ENCODE assay signal across 23 cellular contexts in genomic region chr17:79628861-79629547, GRCh38. TPM values are rescaled to one million over a fixed set of nuclear protein-coding genes. Genes with fewer than 3 reads are reported as not detected.
A peak's percentile ranks its signal among the peaks of the same experiment; 100 is the strongest.
DNase-seq lines count a peak whose midpoint lies in the region; ATAC-seq and TF ChIP-seq lines count a peak whose summit lies in the region.
"Had no signal": no experiment of that assay in that cellular context is flagged by ENCODE, and none has a peak within 500 bp of the region (broad histone marks: within the 10 kb centered on the region; RNA-seq: fewer than 3 reads in every experiment).

No MANE protein-coding gene starts in this region.

- no peaks in the 10 kb centered on the region for H3K9me3 Mint-ChIP-seq in activated CD4-positive, alpha-beta T cell treated with anti-CD3 and anti-CD28 coated beads, Interleukin-2, amount 10 ng/mL, durations not matched to agents 7 days and 5 days
- H3K9me3 Mint-ChIP-seq in Caco-2 (ENCODE audit: unreplicated experiment) (no peaks in the 10 kb centered on the region), endodermal cell (no peaks in the 10 kb centered on the region)
- H3K9me3 Mint-ChIP-seq: activated CD4-positive, alpha-beta T cell treated with anti-CD3 and anti-CD28 coated beads, Interleukin-2, amount 10 ng/mL, durations not matched to agents 24 days and 14 days; activated T-helper 17 cell treated with anti-CD3 and anti-CD28 coated beads, Interleukin-2, amount 50 U/mL, for 72 hours had no signal

- intact Hi-C loops in Caco-2 (cut with micrococcal nuclease; ENCODE audit: unreplicated experiment), result loop anchor here (2.0 to 10.0 kb wide), 2 partner anchors 20 to 76 kb away; no protein-coding TSS in a partner anchor

- H3K9ac ChIP-seq in endodermal cell (ENCODE audit: extremely low read depth, low read length, poor library complexity, severe bottlenecking), result no peak overlapping the region
- H3K9ac ChIP-seq: BLaER1 had no signal

- no peak overlapping the region for H3K27ac Mint-ChIP-seq in activated CD4-positive, alpha-beta T cell treated with anti-CD3 and anti-CD28 coated beads, Interleukin-2, amount 10 ng/mL, durations not matched to agents 7 days and 5 days
- H3K27ac Mint-ChIP-seq in Caco-2 (ENCODE audit: unreplicated experiment) (peak overlapping the region; percentile 86), endodermal cell (no peak overlapping the region)
- H3K27ac Mint-ChIP-seq: activated CD4-positive, alpha-beta T cell treated with anti-CD3 and anti-CD28 coated beads, Interleukin-2, amount 10 ng/mL, durations not matched to agents 24 days and 14 days; activated T-helper 17 cell treated with anti-CD3 and anti-CD28 coated beads, Interleukin-2, amount 50 U/mL, for 72 hours; stimulated activated naive B cell treated with anti-CD40 and anti-IgM and Interleukin-4, amounts not matched to agents 10 μg/mL and 1 μg/mL and 100 μg/mL, for 72 hours had no signal

- POLR2A ChIA-PET in activated CD4-positive, alpha-beta T cell treated with anti-CD3 and anti-CD28 coated beads, Interleukin-2, amount 10 ng/mL, durations not matched to agents 7 days and 5 days (lab: Charles Lee), result no interaction called here
- POLR2A ChIA-PET in Caco-2 (lab: Charles Lee), result no interaction called here

- no peaks in the 10 kb centered on the region for H3K27me3 ChIP-seq in Caco-2 (replicated peaks; ENCODE audit: control insufficient read depth, insufficient read depth, low read length)
- no peaks in the 10 kb centered on the region for H3K27me3 ChIP-seq in endodermal cell (ENCODE audit: control insufficient read depth, insufficient read depth, low read length, poor library complexity, severe bottlenecking)
- H3K27me3 ChIP-seq: BLaER1 had no signal

- H3K27ac ChIP-seq in endodermal cell (ENCODE audit: low read depth, low read length), result peak overlapping the region; percentile 11
- H3K27ac ChIP-seq: BLaER1, psoas muscle, SJSA1 had no signal

- H3K9me3 ChIP-seq in Caco-2 (peaks cover 9% of the 10 kb centered on the region; the same call in 1 of the 2 replicates), endodermal cell (ENCODE audit: control insufficient read depth, low read length) (no peaks in the 10 kb centered on the region)
- H3K9me3 ChIP-seq: BLaER1, psoas muscle, SJSA1 had no signal

- TF ChIP-seq CTCF in Caco-2 (IDR thresholded peaks at IDR 0.05; ENCODE audit: insufficient read depth in 1 of 2, low read depth in 1 of 2, low read length in 1 of 2, severe bottlenecking in 1 of 2, unreplicated experiment in 1 of 2) (no peak), endodermal cell (conservative IDR thresholded peaks at IDR 0.05) (no peak), omental fat pad (IDR thresholded peaks at IDR 0.05) (no peak)

- peak; percentile 2 for DNase-seq in activated CD4-positive, alpha-beta T cell treated with anti-CD3 and anti-CD28 coated beads, Interleukin-2, amount 10 ng/mL, durations not matched to agents 7 days and 5 days
- no peak for DNase-seq in activated CD4-positive, alpha-beta T cell treated with anti-CD3 and anti-CD28 coated beads for 48 hours
- DNase-seq in Caco-2 (peak; percentile 62 to 81), endodermal cell (peak; percentile 27), omental fat pad (ENCODE audit: low spot score) (peak; percentile 9), pons (ENCODE audit: low spot score) (no peak), anterior cingulate cortex (lab: John Stamatoyannopoulos, UW) (no peak)
- DNase-seq: activated CD4-positive, alpha-beta T cell treated with anti-CD3 and anti-CD28 coated beads, Interleukin-2, amount 10 ng/mL, durations not matched to agents 24 days and 14 days; GF-D8; MV-4-11; NCI-H510A treated with DMSO at 0.1 percent for 48 hours; stimulated activated naive B cell treated with anti-CD40 and anti-IgM and Interleukin-4, amounts not matched to agents 10 μg/mL and 1 μg/mL and 100 μg/mL, for 72 hours; T-helper 9 cell; trophoblast cell had no signal

- WGBS in endodermal cell (ENCODE audit: insufficient coverage in 1 of 2, insufficient read length in 1 of 2), 2 experiments, result 80 to 81% methylated on average over 4 to 10 of the region's 10 CpGs

- no peaks in the 10 kb centered on the region for H3K4me1 Mint-ChIP-seq in activated CD4-positive, alpha-beta T cell treated with anti-CD3 and anti-CD28 coated beads, Interleukin-2, amount 10 ng/mL, durations not matched to agents 7 days and 5 days
- H3K4me1 Mint-ChIP-seq in Caco-2 (ENCODE audit: low read depth, unreplicated experiment), result peaks cover 42% of the 10 kb centered on the region
- peaks cover 3% of the 10 kb centered on the region for H3K4me1 Mint-ChIP-seq in endodermal cell
- H3K4me1 Mint-ChIP-seq: activated CD4-positive, alpha-beta T cell treated with anti-CD3 and anti-CD28 coated beads, Interleukin-2, amount 10 ng/mL, durations not matched to agents 24 days and 14 days; activated T-helper 17 cell treated with anti-CD3 and anti-CD28 coated beads, Interleukin-2, amount 50 U/mL, for 72 hours; stimulated activated naive B cell treated with anti-CD40 and anti-IgM and Interleukin-4, amounts not matched to agents 10 μg/mL and 1 μg/mL and 100 μg/mL, for 72 hours had no signal

- no TSS peak for BruUV-seq in Caco-2 (replicated peaks; lab: Mats Ljungman, UMichigan)

- no peaks in the 10 kb centered on the region for H3K27me3 Mint-ChIP-seq in activated CD4-positive, alpha-beta T cell treated with anti-CD3 and anti-CD28 coated beads, Interleukin-2, amount 10 ng/mL, durations not matched to agents 7 days and 5 days
- H3K27me3 Mint-ChIP-seq in Caco-2 (ENCODE audit: insufficient read depth, unreplicated experiment) (no peaks in the 10 kb centered on the region), endodermal cell (ENCODE audit: insufficient read depth) (peaks cover 7% of the 10 kb centered on the region)
- H3K27me3 Mint-ChIP-seq: activated CD4-positive, alpha-beta T cell treated with anti-CD3 and anti-CD28 coated beads, Interleukin-2, amount 10 ng/mL, durations not matched to agents 24 days and 14 days had no signal

- H3K36me3 Mint-ChIP-seq in activated CD4-positive, alpha-beta T cell treated with anti-CD3 and anti-CD28 coated beads, Interleukin-2, amount 10 ng/mL, durations not matched to agents 7 days and 5 days (ENCODE audit: low read depth), result no peaks in the 10 kb centered on the region
- H3K36me3 Mint-ChIP-seq in Caco-2 (ENCODE audit: insufficient read depth, unreplicated experiment), result no peaks in the 10 kb centered on the region
- H3K36me3 Mint-ChIP-seq in endodermal cell (ENCODE audit: low read depth), result no peaks in the 10 kb centered on the region
- H3K36me3 Mint-ChIP-seq: stimulated activated naive B cell treated with anti-CD40 and anti-IgM and Interleukin-4, amounts not matched to agents 10 μg/mL and 1 μg/mL and 100 μg/mL, for 72 hours had no signal

- peaks cover 61% of the 10 kb centered on the region for H3K4me1 ChIP-seq in Caco-2
- H3K4me1 ChIP-seq in endodermal cell (ENCODE audit: control insufficient read depth, insufficient read depth, low read length), result no peaks in the 10 kb centered on the region
- H3K4me1 ChIP-seq: BLaER1, psoas muscle, SJSA1 had no signal

- H3K4me3 ChIP-seq in Caco-2 (ENCODE audit: low read depth, low read length) (no peak overlapping the region), endodermal cell (ENCODE audit: low read length) (no peak overlapping the region)
- H3K4me3 ChIP-seq: BLaER1, K562, psoas muscle, SJSA1 had no signal

- H3K4me3 Mint-ChIP-seq in activated CD4-positive, alpha-beta T cell treated with anti-CD3 and anti-CD28 coated beads, Interleukin-2, amount 10 ng/mL, durations not matched to agents 7 days and 5 days, result no peak overlapping the region
- peak overlapping the region; percentile 43 for H3K4me3 Mint-ChIP-seq in Caco-2 (ENCODE audit: unreplicated experiment)
- H3K4me3 Mint-ChIP-seq in endodermal cell, result no peak overlapping the region
- H3K4me3 Mint-ChIP-seq: activated CD4-positive, alpha-beta T cell treated with anti-CD3 and anti-CD28 coated beads, Interleukin-2, amount 10 ng/mL, durations not matched to agents 24 days and 14 days; activated T-helper 17 cell treated with anti-CD3 and anti-CD28 coated beads, Interleukin-2, amount 50 U/mL, for 72 hours; stimulated activated naive B cell treated with anti-CD40 and anti-IgM and Interleukin-4, amounts not matched to agents 10 μg/mL and 1 μg/mL and 100 μg/mL, for 72 hours had no signal

- CTCF ChIA-PET in activated CD4-positive, alpha-beta T cell treated with anti-CD3 and anti-CD28 coated beads, Interleukin-2, amount 10 ng/mL, durations not matched to agents 7 days and 5 days (lab: Charles Lee), result no interaction called here
- CTCF ChIA-PET in Caco-2 (lab: Charles Lee), result no interaction called here

- no peaks in the 10 kb centered on the region for H3K36me3 ChIP-seq in Caco-2 (ENCODE audit: control insufficient read depth, insufficient read depth, low read length)
- H3K36me3 ChIP-seq in endodermal cell (ENCODE audit: control insufficient read depth, insufficient read depth, low read length), result no peaks in the 10 kb centered on the region
- H3K36me3 ChIP-seq: BLaER1, SJSA1 had no signal

- ATAC-seq in omental fat pad (ENCODE audit: low FRiP score), result no peak
- ATAC-seq in HG02759 (IDR thresholded peaks at IDR 0.05; ENCODE audit: unreplicated experiment), result no peak
- ATAC-seq: activated T-helper 17 cell treated with anti-CD3 and anti-CD28 coated beads, Interleukin-2, amount 50 U/mL, for 72 hours; K562; psoas muscle; stimulated activated naive B cell treated with anti-CD40 and anti-IgM and Interleukin-4, amounts not matched to agents 10 μg/mL and 1 μg/mL and 100 μg/mL, for 72 hours had no signal

RNA-seq across cellular contexts. Expression of gene RBFOX3, which starts 18.2 kb away (rescaled TPM):
- total RNA-seq in activated CD4-positive, alpha-beta T cell treated with anti-CD3 and anti-CD28 coated beads, Interleukin-2, amount 10 ng/mL, durations not matched to agents 7 days and 5 days, result not detected
- total RNA-seq in Caco-2 (2022) (1.1 and 2.0 TPM in 2 replicates), endodermal cell (1 to 10 TPM; 2.6 to 7.3 TPM), omental fat pad (not detected)
- 6.3 TPM for polyA plus RNA-seq in endodermal cell (2013, experiment 1 of 2)
- polyA plus RNA-seq in endodermal cell (2013, experiment 2 of 2), result 6.3 TPM
- total RNA-seq: A172; activated CD4-positive, alpha-beta T cell treated with anti-CD3 and anti-CD28 coated beads, Interleukin-2, amount 10 ng/mL, durations not matched to agents 24 days and 14 days; activated T-helper 17 cell treated with anti-CD3 and anti-CD28 coated beads, Interleukin-2, amount 50 U/mL, for 72 hours; fibroblast of villous mesenchyme; K562; liver; psoas muscle; SJSA1 had no signal
- polyA plus RNA-seq: K562 had no signal

Comparison
In these comparisons a context has a peak if more than half of its experiments do, and no peak if none do; other contexts are left out.
1. DNase-seq: peak in activated CD4-positive, alpha-beta T cell treated with anti-CD3 and anti-CD28 coated beads, Interleukin-2, amount 10 ng/mL, durations not matched to agents 7 days and 5 days (single experiment), Caco-2 (2 of 2), endodermal cell (single experiment) and omental fat pad (single experiment); none in activated CD4-positive, alpha-beta T cell treated with anti-CD3 and anti-CD28 coated beads for 48 hours (single experiment), pons (single experiment) and anterior cingulate cortex (0 of 58).